ENCODE assay signal across 22 cellular contexts in genomic region chr15:63460210-63461135, GRCh38. TPM values are rescaled to one million over a fixed set of nuclear protein-coding genes. Genes with fewer than 3 reads are reported as not detected.
DNase-seq lines count a peak whose midpoint lies in the region; ATAC-seq and TF ChIP-seq lines count a peak whose summit lies in the region.
"Had no signal": no experiment of that assay in that cellular context is flagged by ENCODE, and none has a peak within 500 bp of the region (broad histone marks: within the 10 kb centered on the region; RNA-seq: fewer than 3 reads in every experiment).

No MANE protein-coding gene starts in this region.

- H3K27ac ChIP-seq in AG04450 (ENCODE audit: low read depth, low read length) = peak overlapping the region; percentile 0
- peak overlapping the region in 3 of 4 donors; percentile 40 to 80 (median 62) for H3K27ac ChIP-seq in Peyer's patch
- H3K27ac ChIP-seq in neuronal stem cell (replicated peaks; ENCODE audit: low read length) = no peak overlapping the region
- H3K27ac ChIP-seq: thyroid gland had no signal

- H3K4me2 ChIP-seq in neuronal stem cell (ENCODE audit: insufficient read depth, low read length, poor library complexity, severe bottlenecking) = no peak overlapping the region

- H3K18ac ChIP-seq in neuronal stem cell (ENCODE audit: low read length) = peak overlapping the region; percentile 67

- H3K23ac ChIP-seq in neuronal stem cell (ENCODE audit: low read depth, low read length, poor library complexity) = no peak overlapping the region

- no peak overlapping the region for H2BK12ac ChIP-seq in neuronal stem cell (ENCODE audit: low read length)

- peak in 1 of 2 donors; percentile 33 for TF ChIP-seq POLR2A in Peyer's patch (IDR thresholded peaks at IDR 0.05)

- H3K9me3 Mint-ChIP-seq in endothelial cell (ENCODE audit: unreplicated experiment) = no peaks in the 10 kb centered on the region
- H3K9me3 Mint-ChIP-seq: activated B cell treated with CpG ODN at 0.5 μM for 24 hours; memory B cell; naive thymus-derived CD8-positive, alpha-beta T cell; stimulated activated naive CD8-positive, alpha-beta T cell treated with anti-CD3 and anti-CD28 coated beads, Interleukin-15, Interleukin-2, amounts not matched to agents 100 ng/mL and 50 ng/mL, for 24 hours had no signal

- peaks cover 0 to 46% (median 2%) of the 10 kb centered on the region in 4 donors for H3K4me1 ChIP-seq in Peyer's patch
- H3K4me1 ChIP-seq in neuronal stem cell (ENCODE audit: control insufficient read depth in 2 of 2, insufficient read depth in 1 of 2, low read depth in 1 of 2, low read length in 2 of 2) = peaks cover 2 to 7% of the 10 kb centered on the region in 2 donors
- H3K4me1 ChIP-seq: BE2C had no signal

- CTCF ChIA-PET in AG04450 (lab: Charles Lee) = no interaction called here

- peaks cover 7% of the 10 kb centered on the region for H3K4me1 Mint-ChIP-seq in endothelial cell (ENCODE audit: unreplicated experiment)

- H3K9me3 ChIP-seq in AG04450 (ENCODE audit: control insufficient read depth, insufficient read depth, low read length) = peaks cover 22% of the 10 kb centered on the region
- no peaks in the 10 kb centered on the region for H3K9me3 ChIP-seq in Peyer's patch
- peaks cover 6 to 21% of the 10 kb centered on the region in 2 donors for H3K9me3 ChIP-seq in neuronal stem cell (replicated peaks in 1 of 2; ENCODE audit: control insufficient read depth in 2 of 2, insufficient read depth in 1 of 2, low read depth in 1 of 2, low read length in 2 of 2)
- H3K9me3 ChIP-seq: sigmoid colon, thyroid gland had no signal

- peak overlapping the region; percentile 94 for H2BK15ac ChIP-seq in neuronal stem cell (ENCODE audit: low read length)

- peak overlapping the region; percentile 1 for H4K8ac ChIP-seq in neuronal stem cell (ENCODE audit: low read depth, low read length)

- peak overlapping the region; percentile 26 for H3K27ac Mint-ChIP-seq in endothelial cell (ENCODE audit: unreplicated experiment)
- H3K27ac Mint-ChIP-seq: activated B cell treated with CpG ODN at 0.5 μM for 24 hours; memory B cell; stimulated activated naive CD8-positive, alpha-beta T cell treated with anti-CD3 and anti-CD28 coated beads, Interleukin-15, Interleukin-2, amounts not matched to agents 100 ng/mL and 50 ng/mL, for 24 hours had no signal

- H2BK120ac ChIP-seq in neuronal stem cell (ENCODE audit: low read depth, low read length) = no peak overlapping the region

- no peak overlapping the region for H4K91ac ChIP-seq in neuronal stem cell (ENCODE audit: low read depth, low read length, poor library complexity)

- no peak overlapping the region for H3K4ac ChIP-seq in neuronal stem cell (ENCODE audit: low read length)

- no peaks in the 10 kb centered on the region for H3K27me3 Mint-ChIP-seq in endothelial cell (ENCODE audit: unreplicated experiment)
- H3K27me3 Mint-ChIP-seq: activated B cell treated with CpG ODN at 0.5 μM for 24 hours; stimulated activated naive CD8-positive, alpha-beta T cell treated with anti-CD3 and anti-CD28 coated beads, Interleukin-15, Interleukin-2, amounts not matched to agents 100 ng/mL and 50 ng/mL, for 24 hours had no signal

- H3K4me3 Mint-ChIP-seq in endothelial cell (ENCODE audit: unreplicated experiment) = peak overlapping the region; percentile 29
- H3K4me3 Mint-ChIP-seq: activated B cell treated with CpG ODN at 0.5 μM for 24 hours; memory B cell; naive thymus-derived CD8-positive, alpha-beta T cell; stimulated activated naive CD8-positive, alpha-beta T cell treated with anti-CD3 and anti-CD28 coated beads, Interleukin-15, Interleukin-2, amounts not matched to agents 100 ng/mL and 50 ng/mL, for 24 hours had no signal

- H3K36me3 ChIP-seq in Peyer's patch (no peaks in the 10 kb centered on the region), neuronal stem cell (replicated peaks in 1 of 2; ENCODE audit: control insufficient read depth in 2 of 2, insufficient read depth in 2 of 2, low read length in 2 of 2) (no peaks in the 10 kb centered on the region)
- H3K36me3 ChIP-seq: BE2C, sigmoid colon, thyroid gland had no signal

- peak overlapping the region; percentile 54 for H2AFZ ChIP-seq in neuronal stem cell (ENCODE audit: low read length)

- H2AK5ac ChIP-seq in neuronal stem cell (ENCODE audit: low read depth, low read length) = peak overlapping the region; percentile 22

- DNase-seq in AG04450 (ENCODE audit: low read depth, low spot score) (no peak), Peyer's patch (no peak), endothelial cell (ENCODE audit: low spot score) (no peak), neuronal stem cell (ENCODE audit: low spot score) (no peak), COR-L47 (lab: John Stamatoyannopoulos, UW) (no peak), NCI-H1417 treated with DMSO at 0.1 percent for 48 hours (lab: John Stamatoyannopoulos, UW) (no peak), mesenteric fat pad (ENCODE audit: low spot score) (no peak)
- DNase-seq: activated B cell treated with CpG ODN at 0.5 μM for 24 hours; activated naive CD4-positive, alpha-beta T cell treated with anti-CD3 and anti-CD28 coated beads, Interleukin-2, amount 50 U/mL, for 16 hours; BE2C; dermis blood vessel endothelial cell; KBM-7; MM.1S; naive thymus-derived CD8-positive, alpha-beta T cell; NCI-H1436; Right ventricle myocardium superior; sigmoid colon; T-helper 9 cell; thyroid gland had no signal

- no peak for ATAC-seq in HG02981 (IDR thresholded peaks at IDR 0.05; ENCODE audit: unreplicated experiment)
- ATAC-seq: naive thymus-derived CD8-positive, alpha-beta T cell had no signal

- POLR2A ChIA-PET in AG04450 (lab: Yijun Ruan, JAX) = no interaction called here

- H3K36me3 Mint-ChIP-seq in endothelial cell (ENCODE audit: low read depth, unreplicated experiment) = no peaks in the 10 kb centered on the region
- H3K36me3 Mint-ChIP-seq: memory B cell; naive thymus-derived CD8-positive, alpha-beta T cell had no signal

- no CpG with 5 or more reads among the region's 15 CpGs for WGBS in neuronal stem cell (ENCODE audit: extremely low coverage in 2 of 2, insufficient read length in 2 of 2, insufficient replicate concordance in 1 of 2), 2 donors

- no peaks in the 10 kb centered on the region for H3K79me1 ChIP-seq in neuronal stem cell (ENCODE audit: low read depth, low read length)

- H2BK5ac ChIP-seq in neuronal stem cell (ENCODE audit: low read length) = no peak overlapping the region

- no peaks in the 10 kb centered on the region for H3K27me3 ChIP-seq in AG04450 (ENCODE audit: control insufficient read depth, insufficient read depth, low read length)
- no peaks in the 10 kb centered on the region for H3K27me3 ChIP-seq in Peyer's patch
- no peaks in the 10 kb centered on the region for H3K27me3 ChIP-seq in neuronal stem cell (ENCODE audit: control insufficient read depth in 3 of 3, insufficient read depth in 3 of 3, low read depth in 1 of 3, low read length in 3 of 3)
- H3K27me3 ChIP-seq: BE2C, sigmoid colon, thyroid gland had no signal

- H3K4me3 ChIP-seq in AG04450 (ENCODE audit: low read depth, low read length) (no peak overlapping the region), Peyer's patch (no peak overlapping the region), neuronal stem cell (ENCODE audit: low read length in 2 of 2) (peak overlapping the region in 1 of 2 donors; percentile 15)
- H3K4me3 ChIP-seq: sigmoid colon, thyroid gland had no signal

- H3K14ac ChIP-seq in neuronal stem cell (ENCODE audit: low read length) = no peak overlapping the region

- H3K9ac ChIP-seq in neuronal stem cell (ENCODE audit: low read depth, low read length, poor library complexity) = no peak overlapping the region

- TF ChIP-seq CTCF in AG04450 (IDR thresholded peaks at IDR 0.05; ENCODE audit: low read depth, low read length) (no peak), Peyer's patch (IDR thresholded peaks at IDR 0.05) (no peak), endothelial cell (IDR thresholded peaks at IDR 0.05; ENCODE audit: unreplicated experiment) (no peak)

RNA-seq across cellular contexts. Expression of gene USP3, which starts 43.9 kb away (rescaled TPM):
- polyA plus RNA-seq in AG04450 (2011; rRNA removed) = 24.0 and 30.7 TPM in 2 replicates
- 38.2 and 45.0 TPM in 2 replicates for polyA minus RNA-seq in AG04450 (2011; rRNA and poly(A)+ RNA removed)
- total RNA-seq in Peyer's patch = 10 to 100 TPM; 67.8 to 86.1 (median 76.9) TPM
- total RNA-seq in endothelial cell (ENCODE audit: unreplicated experiment) = 33.5 TPM
- polyA plus RNA-seq in neuronal stem cell (2013, experiment 1 of 2) = 45.2 TPM
- 48.2 TPM for polyA plus RNA-seq in neuronal stem cell (2013, experiment 2 of 2)
- 54.7 TPM for total RNA-seq in mesenteric fat pad
